8 cellular contexts compared by ENCODE assay signal in genomic region chr1:109277434-109278204, GRCh38. TPM values are rescaled to one million over a fixed set of nuclear protein-coding genes. Genes with fewer than 3 reads are reported as not detected.
DNase-seq lines count a peak whose midpoint lies in the region; ATAC-seq and TF ChIP-seq lines count a peak whose summit lies in the region.

No MANE protein-coding gene starts in this region.

- H3K27me3 ChIP-seq in mammary epithelial cell (ENCODE audit: insufficient read depth, low read length), result no peaks in the 10 kb centered on the region

- H3K4me3 ChIP-seq in mammary epithelial cell (replicated peaks in 1 of 3; ENCODE audit: insufficient read depth in 1 of 3, low read depth in 2 of 3, low read length in 3 of 3), result no peak overlapping the region

- ATAC-seq in HG02588 (IDR thresholded peaks at IDR 0.05; ENCODE audit: unreplicated experiment), result peak; percentile 76

- peaks cover 85% of the 10 kb centered on the region for H3K79me2 ChIP-seq in mammary epithelial cell (ENCODE audit: insufficient read depth, low read length)

- H3K4me2 ChIP-seq in mammary epithelial cell (ENCODE audit: insufficient read depth, low read depth, low read length), result no peak overlapping the region

- POLR2A ChIA-PET in GM10248 (lab: Yijun Ruan, JAX), result interaction anchor here (0.6 kb wide), 1 partner anchor 378 kb away, joined by 4 read pairs; the partner anchor contains the start of gene GSTM4

- dilution Hi-C loops in mammary epithelial cell (cut with HindIII; ENCODE audit: low sequenced_read_pairs), result loop anchor here (10.0 kb wide), 2 partner anchors 67 to 183 kb away; partner anchors contain the start of gene TMEM167B

- intact Hi-C loops in mammary epithelial cell (cut with micrococcal nuclease), result loop anchor here (1.0 kb wide), 1 partner anchor 122 kb away; no protein-coding TSS in a partner anchor

- H3K27ac ChIP-seq in VCaP, result peak overlapping the region; percentile 54
- H3K27ac ChIP-seq in mammary epithelial cell (ENCODE audit: insufficient read depth, low read depth, low read length), result no peak overlapping the region

- H3K9me3 ChIP-seq in mammary epithelial cell (replicated peaks; ENCODE audit: insufficient read depth, low read length), result no peaks in the 10 kb centered on the region

- no TSS peak for BruUV-seq in mammary epithelial cell (replicated peaks; lab: Mats Ljungman, UMichigan)

- in situ Hi-C loops in mammary epithelial cell (cut with MboI; ENCODE audit: low sequenced_read_pairs in 2 of 2), result no loop called here

- H2AFZ ChIP-seq in mammary epithelial cell (ENCODE audit: low read depth, low read length), result no peak overlapping the region

- peaks cover 59% of the 10 kb centered on the region for H3K4me1 ChIP-seq in mammary epithelial cell (ENCODE audit: insufficient read depth, low read length)

- TF ChIP-seq CTCF in GM10248 (IDR thresholded peaks at IDR 0.05; ENCODE audit: control extremely low read depth, extremely low read depth, low read depth, missing control alignments) (peak; percentile 91), VCaP (conservative IDR thresholded peaks at IDR 0.05) (peak; percentile 88), mammary epithelial cell (conservative IDR thresholded peaks at IDR 0.05 in 1 of 2, IDR thresholded peaks at IDR 0.05 in 1 of 2; ENCODE audit: extremely low read depth in 1 of 2, insufficient read depth in 1 of 2, low read depth in 1 of 2, low read length in 2 of 2) (peak; percentile 92 to 94)

- H4K20me1 ChIP-seq in mammary epithelial cell (ENCODE audit: insufficient read depth, low read length), result no peaks in the 10 kb centered on the region

- WGBS in mammary epithelial cell (ENCODE audit: low coverage, missing lambda C conversion rate), result 61% methylated on average over 7 of the region's 7 CpGs

- DNase-seq in GM10248 (ENCODE audit: extremely low spot score) (peak; percentile 88), NCI-H2081 treated with DMSO at 0.1 percent for 48 hours (lab: John Stamatoyannopoulos, UW) (peak; percentile 5), mammary epithelial cell (peak; percentile 56), iPS-NIHi11 (ENCODE audit: low spot score) (peak; percentile 85), NCI-H128 (lab: John Stamatoyannopoulos, UW; ENCODE audit: unreplicated experiment) (no peak)
- DNase-seq in stimulated activated CD4-positive, alpha-beta T cell treated with anti-CD3 and anti-CD28 coated beads, Interleukin-12 subunit alpha, Interleukin-12 subunit beta, amount 100 ng/mL, for 48 hours (ENCODE audit: low read depth in 2 of 3, low spot score in 1 of 3), result peak; percentile 39 to 69 (median 58)

- CTCF ChIA-PET in GM10248 (lab: Yijun Ruan, JAX), result interaction anchor here (0.7 to 6.1 kb wide), 44 partner anchors 8 to 733 kb away, joined by 3 to 197 read pairs (median 4); partner anchors contain the start of genes AMIGO1, ATXN7L2, CELSR2 and CYB561D1
- CTCF ChIA-PET in mammary epithelial cell (lab: Charles Lee; ENCODE audit: low non-redundant PET), result interaction anchor here (0.6 to 1.1 kb wide), 3 partner anchors 21 to 123 kb away, joined by 4 to 12 read pairs (median 5); partner anchors contain the start of gene SORT1

- H3K9ac ChIP-seq in mammary epithelial cell (ENCODE audit: insufficient read depth, low read length), result no peak overlapping the region

- peaks cover 9% of the 10 kb centered on the region for H3K36me3 ChIP-seq in mammary epithelial cell (ENCODE audit: insufficient read depth, low read length)

RNA-seq across cellular contexts. Expression of gene PSRC1, which starts 5.3 kb away (rescaled TPM):
- 10 to 100 TPM in 1 of 2 donors, 1 to 10 TPM in 1; 4.3 to 24.0 TPM for total RNA-seq in mammary epithelial cell
- 25.7 TPM for polyA plus RNA-seq in mammary epithelial cell
- polyA minus RNA-seq in mammary epithelial cell, result 6.9 TPM

RNA-seq across cellular contexts. Expression of gene CELSR2, which starts 28.3 kb away (rescaled TPM):
- 10 to 100 TPM; 34.7 to 36.0 TPM for total RNA-seq in mammary epithelial cell
- 17.4 TPM for polyA plus RNA-seq in mammary epithelial cell
- 49.9 TPM for polyA minus RNA-seq in mammary epithelial cell

RNA-seq across cellular contexts. Expression of gene MYBPHL, which starts 29.2 kb away (rescaled TPM):
- total RNA-seq in mammary epithelial cell, result 1 to 10 TPM in 1 of 2 donors, not detected in 1; 1.7 TPM
- 2.1 TPM for polyA plus RNA-seq in mammary epithelial cell
- polyA minus RNA-seq in mammary epithelial cell, result not detected
